Comparison of ENCODE assay signal across 8 cellular contexts in genomic region chr16:31458835-31459721, GRCh38. TPM values are rescaled to one million over a fixed set of nuclear protein-coding genes. Genes with fewer than 3 reads are reported as not detected.
DNase-seq lines count a peak whose midpoint lies in the region; ATAC-seq and TF ChIP-seq lines count a peak whose summit lies in the region.

Gene ARMC5, plus strand, starts transcription at chr16:31459501. Its CDS starts 24 bp downstream, at chr16:31459525.

- no peaks in the 10 kb centered on the region for H3K27me3 ChIP-seq in left lung

- H3K36me3 Mint-ChIP-seq in CD14-positive monocyte, result peaks cover 26 to 34% of the 10 kb centered on the region in 2 donors

- ATAC-seq in GM19351 (IDR thresholded peaks at IDR 0.05; ENCODE audit: unreplicated experiment) (peak; percentile 65), HG03521 (IDR thresholded peaks at IDR 0.05; ENCODE audit: unreplicated experiment) (peak; percentile 69), left lung (peak; percentile 87)

- H3K27ac Mint-ChIP-seq in CD14-positive monocyte, result peak within 1 kb of the TSS; percentile 94 to 97 (median 95)

- no peaks in the 10 kb centered on the region for H3K9me3 Mint-ChIP-seq in CD14-positive monocyte

- peaks cover 0 to 24% of the 10 kb centered on the region in 2 donors for H3K36me3 ChIP-seq in left lung

- peaks cover 23 to 59% of the 10 kb centered on the region in 2 donors for H3K4me1 ChIP-seq in left lung

- peak within 1 kb of the TSS; percentile 79 to 82 for H3K4me3 ChIP-seq in left lung

- DNase-seq in CD14-positive monocyte (ENCODE audit: low spot score) (peak; percentile 98), NCI-H69 (lab: John Stamatoyannopoulos, UW) (peak; percentile 99), dedifferentiated amniotic fluid mesenchymal stem cell (ENCODE audit: extremely low spot score) (peak; percentile 98), left lung (peak; percentile 98 to 99)
- peak; percentile 96 for DNase-seq in activated CD4-positive, alpha-beta T cell treated with anti-CD3 and anti-CD28 coated beads, Interleukin-2, amount 50 U/mL, for 1 hour
- DNase-seq in stimulated activated CD4-positive, alpha-beta T cell treated with anti-CD3 and anti-CD28 coated beads, Interleukin-2, amount 100 ng/mL, for 48 hours, result peak; percentile 90 to 92

- H3K27me3 Mint-ChIP-seq in CD14-positive monocyte (ENCODE audit: low read depth in 3 of 3), result peaks cover 0 to 6% (median 0%) of the 10 kb centered on the region in 3 donors

- peak; percentile 68 for TF ChIP-seq CTCF in CD14-positive monocyte (IDR thresholded peaks at IDR 0.05)
- TF ChIP-seq CTCF in left lung (IDR thresholded peaks at IDR 0.05), result peak; percentile 42 to 51

- intact Hi-C loops in CD14-positive monocyte (cut with micrococcal nuclease), result loop anchor here (5.0 kb wide), 3 partner anchors 107 to 408 kb away; partner anchors contain the start of gene KAT8 (in 1 of the 2)
- intact Hi-C loops in left lung (cut with DNase I), result no loop called here

- peak within 1 kb of the TSS; percentile 86 to 92 for H3K4me3 Mint-ChIP-seq in CD14-positive monocyte

- no peaks in the 10 kb centered on the region for H3K9me3 ChIP-seq in left lung

- peak within 1 kb of the TSS; percentile 99 to 100 for H3K27ac ChIP-seq in left lung

- H3K4me1 Mint-ChIP-seq in CD14-positive monocyte, result peaks cover 53% of the 10 kb centered on the region

RNA-seq across cellular contexts. Expression of gene ARMC5, which starts in this region (rescaled TPM):
- polyA plus RNA-seq in CD14-positive monocyte, result 1 to 10 TPM; 2.9 to 4.2 TPM
- total RNA-seq in left lung, result 10 to 100 TPM in 1 of 2 donors, 1 to 10 TPM in 1; 8.5 to 10.1 TPM

Comparison
In these comparisons a context has a peak if more than half of its experiments do, and no peak if none do; other contexts are left out.
1. Peak in every context shown above with its lines: DNase-seq, ATAC-seq, H3K4me3 ChIP-seq and H3K27ac ChIP-seq.
2. intact Hi-C loops: an anchor here in CD14-positive monocyte (5.0 kb wide); none called in left lung.